14 cellular contexts compared by ENCODE assay signal in the genomic region with DNA sequence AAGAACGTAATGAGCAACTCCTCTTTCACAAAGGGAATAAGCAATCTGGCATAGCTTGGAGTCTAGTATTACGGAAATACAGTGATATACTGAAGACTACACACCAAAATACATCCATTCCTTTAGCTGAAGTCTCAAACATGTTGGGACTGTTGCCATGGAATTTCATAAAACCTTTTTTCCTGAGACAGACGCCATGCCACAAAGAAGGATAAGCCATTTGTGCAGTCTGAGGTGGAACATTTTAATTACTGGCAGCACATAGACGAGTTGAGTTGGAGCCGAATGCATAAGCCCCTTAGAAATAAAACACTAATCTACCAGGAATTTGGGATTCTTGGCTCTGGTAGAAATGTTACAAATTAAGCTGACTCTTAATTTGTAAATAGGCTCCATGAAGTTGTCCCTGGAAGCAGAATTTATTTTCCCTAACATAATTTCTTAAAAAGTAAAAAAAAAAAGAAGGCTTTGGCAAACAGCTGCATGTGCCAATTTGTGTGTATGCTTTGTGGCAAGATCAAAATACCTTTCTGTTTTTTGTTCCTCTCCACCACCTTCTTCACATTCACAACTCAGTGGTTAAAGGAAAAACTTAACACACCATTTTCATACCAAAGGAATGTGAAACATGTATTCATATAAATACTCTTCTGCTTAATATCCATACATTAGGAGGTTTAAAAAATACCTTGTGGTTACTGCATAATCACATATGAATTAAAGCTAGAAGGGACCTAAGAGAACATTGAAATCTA. TPM values are rescaled to one million over a fixed set of nuclear protein-coding genes. Genes with fewer than 3 reads are reported as not detected.
DNase-seq lines count a peak whose midpoint lies in the region; ATAC-seq and TF ChIP-seq lines count a peak whose summit lies in the region.
"Had no signal": no experiment of that assay in that cellular context is flagged by ENCODE, and none has a peak within 500 bp of the region (broad histone marks: within the 10 kb centered on the region; RNA-seq: fewer than 3 reads in every experiment).

No MANE protein-coding gene starts in this region.

- H3K27ac ChIP-seq in smooth muscle cell (ENCODE audit: low read depth) (peak overlapping the region; percentile 83), hepatocyte (no peak overlapping the region)
- H3K27ac ChIP-seq: epithelial cell of prostate, upper lobe of left lung had no signal

- H3K9me3 Mint-ChIP-seq in activated naive CD4-positive, alpha-beta T cell treated with anti-CD3 and anti-CD28 coated beads, Interleukin-2, amount 10 ng/mL, durations not matched to agents 7 days and 5 days: peaks cover 4% of the 10 kb centered on the region

- no peaks in the 10 kb centered on the region for H3F3A ChIP-seq in smooth muscle cell (ENCODE audit: low read depth)

- 31% methylated on average over 5 of the region's 5 CpGs for WGBS in smooth muscle cell (ENCODE audit: low lambda C conversion rate)
- 71% methylated on average over 5 of the region's 5 CpGs for WGBS in hepatocyte (ENCODE audit: low lambda C conversion rate, missing lambda C conversion rate)

- peak overlapping the region; percentile 63 for H3K9ac ChIP-seq in smooth muscle cell (ENCODE audit: low read depth)

- ATAC-seq in GM19395 (IDR thresholded peaks at IDR 0.05; ENCODE audit: unreplicated experiment): no peak
- ATAC-seq: Panc1 had no signal

- peak overlapping the region; percentile 49 for H3K27ac Mint-ChIP-seq in activated naive CD4-positive, alpha-beta T cell treated with anti-CD3 and anti-CD28 coated beads, Interleukin-2, amount 10 ng/mL, durations not matched to agents 7 days and 5 days
- H3K27ac Mint-ChIP-seq: activated CD4-positive, alpha-beta T cell treated with anti-CD3 and anti-CD28 coated beads, Interleukin-2, amount 10 ng/mL, durations not matched to agents 7 days and 5 days had no signal

- peaks cover 13% of the 10 kb centered on the region for H3K4me1 ChIP-seq in smooth muscle cell (ENCODE audit: low read depth)
- H3K4me1 ChIP-seq in hepatocyte (ENCODE audit: insufficient read depth): no peaks in the 10 kb centered on the region
- H3K4me1 ChIP-seq: upper lobe of left lung had no signal

- H3K4me2 ChIP-seq in smooth muscle cell: peak overlapping the region; percentile 23
- H3K4me2 ChIP-seq in hepatocyte: no peak overlapping the region

- H3K4me3 Mint-ChIP-seq in activated naive CD4-positive, alpha-beta T cell treated with anti-CD3 and anti-CD28 coated beads, Interleukin-2, amount 10 ng/mL, durations not matched to agents 7 days and 5 days: no peak overlapping the region
- H3K4me3 Mint-ChIP-seq: activated CD4-positive, alpha-beta T cell treated with anti-CD3 and anti-CD28 coated beads, Interleukin-2, amount 10 ng/mL, durations not matched to agents 7 days and 5 days had no signal

- H3K27me3 ChIP-seq in smooth muscle cell (ENCODE audit: low read depth): no peaks in the 10 kb centered on the region
- no peaks in the 10 kb centered on the region for H3K27me3 ChIP-seq in hepatocyte
- H3K27me3 ChIP-seq: upper lobe of left lung had no signal

- no peaks in the 10 kb centered on the region for H3K27me3 Mint-ChIP-seq in activated naive CD4-positive, alpha-beta T cell treated with anti-CD3 and anti-CD28 coated beads, Interleukin-2, amount 10 ng/mL, durations not matched to agents 7 days and 5 days
- H3K27me3 Mint-ChIP-seq: activated CD4-positive, alpha-beta T cell treated with anti-CD3 and anti-CD28 coated beads, Interleukin-2, amount 10 ng/mL, durations not matched to agents 7 days and 5 days had no signal

- H3K4me1 Mint-ChIP-seq in activated naive CD4-positive, alpha-beta T cell treated with anti-CD3 and anti-CD28 coated beads, Interleukin-2, amount 10 ng/mL, durations not matched to agents 7 days and 5 days: peaks cover 39% of the 10 kb centered on the region

- H3K36me3 ChIP-seq in smooth muscle cell (ENCODE audit: low read depth) (no peaks in the 10 kb centered on the region), hepatocyte (replicated peaks; ENCODE audit: insufficient read depth, low read depth) (no peaks in the 10 kb centered on the region)
- H3K36me3 ChIP-seq: upper lobe of left lung had no signal

- no peak for TF ChIP-seq CTCF in fibroblast of the aortic adventitia (IDR thresholded peaks at IDR 0.05; ENCODE audit: insufficient read depth, low read length)
- no peak for TF ChIP-seq CTCF in smooth muscle cell (IDR thresholded peaks at IDR 0.05; ENCODE audit: borderline replicate concordance, insufficient read depth, poor library complexity, severe bottlenecking)
- TF ChIP-seq CTCF in hepatocyte (IDR thresholded peaks at IDR 0.05; ENCODE audit: poor library complexity): no peak

- H3K79me2 ChIP-seq in smooth muscle cell (ENCODE audit: low read depth) (no peaks in the 10 kb centered on the region), hepatocyte (no peaks in the 10 kb centered on the region)

- H4K20me1 ChIP-seq in smooth muscle cell (ENCODE audit: low read depth) (no peaks in the 10 kb centered on the region), hepatocyte (ENCODE audit: insufficient read depth, poor library complexity, severe bottlenecking) (no peaks in the 10 kb centered on the region)

- H3K9me2 ChIP-seq in hepatocyte (replicated peaks; ENCODE audit: insufficient read depth): no peaks in the 10 kb centered on the region

- no peak for DNase-seq in activated naive CD4-positive, alpha-beta T cell treated with anti-CD3 and anti-CD28 coated beads, Interleukin-2, amount 10 ng/mL, durations not matched to agents 7 days and 5 days
- DNase-seq in activated naive CD4-positive, alpha-beta T cell treated with Interleukin-2 at 50 U/mL for 16 hours: no peak
- DNase-seq in SW480 (ENCODE audit: low spot score) (peak; percentile 6), fibroblast of the aortic adventitia (ENCODE audit: low read depth) (peak; percentile 47), smooth muscle cell (lab: John Stamatoyannopoulos, UW; ENCODE audit: unreplicated experiment) (no peak), mesenteric fat pad (ENCODE audit: low spot score) (no peak), hepatocyte (ENCODE audit: low spot score) (no peak)
- DNase-seq: activated CD4-positive, alpha-beta T cell treated with anti-CD3 and anti-CD28 coated beads, Interleukin-2, amount 10 ng/mL, durations not matched to agents 7 days and 5 days; activated naive CD4-positive, alpha-beta T cell treated with anti-CD3 and anti-CD28 coated beads, Interleukin-2, amount 50 U/mL, for 16 hours had no signal

- H3K4me3 ChIP-seq in fibroblast of the aortic adventitia (ENCODE audit: low read depth, low read length) (no peak overlapping the region), smooth muscle cell (no peak overlapping the region), hepatocyte (no peak overlapping the region)
- H3K4me3 ChIP-seq: lung, upper lobe of left lung had no signal

- CTCF ChIA-PET in activated naive CD4-positive, alpha-beta T cell treated with anti-CD3 and anti-CD28 coated beads, Interleukin-2, amount 10 ng/mL, durations not matched to agents 7 days and 5 days (lab: Charles Lee): interaction anchor here (1.0 to 1.3 kb wide), 2 partner anchors 141 to 195 kb away, joined by 3 read pairs; no protein-coding TSS in a partner anchor

- no peaks in the 10 kb centered on the region for H3K9me3 ChIP-seq in smooth muscle cell (replicated peaks; ENCODE audit: low read depth)
- H3K9me3 ChIP-seq in hepatocyte (ENCODE audit: low read depth): no peaks in the 10 kb centered on the region
- H3K9me3 ChIP-seq: upper lobe of left lung had no signal

- peaks cover 55% of the 10 kb centered on the region for H3K36me3 Mint-ChIP-seq in activated naive CD4-positive, alpha-beta T cell treated with anti-CD3 and anti-CD28 coated beads, Interleukin-2, amount 10 ng/mL, durations not matched to agents 7 days and 5 days

- H2AFZ ChIP-seq in smooth muscle cell (ENCODE audit: low read depth): no peak overlapping the region
- H2AFZ ChIP-seq in hepatocyte: no peak overlapping the region

RNA-seq across cellular contexts. Expression of a gene that starts 25.5 kb away (rescaled TPM):
- total RNA-seq in fibroblast of the aortic adventitia (ENCODE audit: low replicate concordance): 1.7 TPM in 1 of 2 replicates, not detected in the other
- total RNA-seq in smooth muscle cell: 2.7 and 3.6 TPM in 2 replicates
- polyA plus RNA-seq in smooth muscle cell: 4.1 and 9.1 TPM in 2 replicates
- 0.29 TPM for total RNA-seq in mesenteric fat pad
- 19.0 and 22.8 TPM in 2 replicates for total RNA-seq in hepatocyte
- 29.4 and 29.7 TPM in 2 replicates for polyA plus RNA-seq in hepatocyte

RNA-seq across cellular contexts. Expression of a gene that starts 32.9 kb away (rescaled TPM):
- total RNA-seq in fibroblast of the aortic adventitia (ENCODE audit: low replicate concordance): 33.1 and 76.0 TPM in 2 replicates
- 33.5 and 55.8 TPM in 2 replicates for total RNA-seq in smooth muscle cell
- polyA plus RNA-seq in smooth muscle cell: 70.7 and 71.5 TPM in 2 replicates
- 36.4 TPM for total RNA-seq in mesenteric fat pad
- 37.2 and 72.6 TPM in 2 replicates for total RNA-seq in hepatocyte
- 129 and 133 TPM in 2 replicates for polyA plus RNA-seq in hepatocyte

Comparison
In these comparisons a context has a peak if more than half of its experiments do, and no peak if none do; other contexts are left out.
1. DNase-seq: peak in SW480 (single experiment) and fibroblast of the aortic adventitia (single experiment); none in activated naive CD4-positive, alpha-beta T cell treated with anti-CD3 and anti-CD28 coated beads, Interleukin-2, amount 10 ng/mL, durations not matched to agents 7 days and 5 days (single experiment), activated naive CD4-positive, alpha-beta T cell treated with Interleukin-2 at 50 U/mL for 16 hours (single experiment), smooth muscle cell (single experiment), mesenteric fat pad (single experiment) and hepatocyte (single experiment).